Comparison of ENCODE assay signal across 9 cellular contexts in genomic region chr2:239380831-239381708, GRCh38.
DNase-seq lines count a peak whose midpoint lies in the region; ATAC-seq lines count a peak whose summit lies in the region.
"Had no signal": no experiment of that assay in that cellular context is flagged by ENCODE, and none has a peak within 500 bp of the region (broad histone marks: within the 10 kb centered on the region; RNA-seq: fewer than 3 reads in every experiment).

No MANE protein-coding gene starts in this region.

- ATAC-seq in GM18873 (IDR thresholded peaks at IDR 0.05; ENCODE audit: low FRiP score, unreplicated experiment) (peak; percentile 33), HG03159 (IDR thresholded peaks at IDR 0.05; ENCODE audit: unreplicated experiment) (peak; percentile 40)
- ATAC-seq: HCT116 had no signal

- H3K4me3 ChIP-seq in iPS-18c (ENCODE audit: insufficient read depth, low read depth, low read length) = peak overlapping the region; percentile 21; the same call in 1 of the 2 replicates

- H3K9me3 ChIP-seq in iPS-18c (ENCODE audit: control insufficient read depth, insufficient read depth, low read length) = peaks cover 2% of the 10 kb centered on the region

- DNase-seq in activated CD8-positive, alpha-beta memory T cell treated with anti-CD3 and anti-CD28 coated beads, Interleukin-2, amount 50 U/mL, for 4 hours = peak; percentile 67
- DNase-seq in stimulated activated CD8-positive, alpha-beta memory T cell treated with anti-CD3 and anti-CD28 coated beads, Interleukin-2, amount 100 ng/mL, for 1 hour (ENCODE audit: low read depth in 2 of 2) = peak; percentile 27 to 43
- DNase-seq in NCI-H2081 (lab: John Stamatoyannopoulos, UW) (no peak), HPDE6-E6E7 (ENCODE audit: extremely low spot score) (no peak), NCI-H446 treated with DMSO at 0.1 percent for 48 hours (lab: John Stamatoyannopoulos, UW) (no peak)

Comparison
In these comparisons a context has a peak if more than half of its experiments do, and no peak if none do; other contexts are left out.
1. DNase-seq: peak in activated CD8-positive, alpha-beta memory T cell treated with anti-CD3 and anti-CD28 coated beads, Interleukin-2, amount 50 U/mL, for 4 hours (single experiment) and stimulated activated CD8-positive, alpha-beta memory T cell treated with anti-CD3 and anti-CD28 coated beads, Interleukin-2, amount 100 ng/mL, for 1 hour (2 of 2); none in NCI-H2081 (0 of 2), HPDE6-E6E7 (single experiment) and NCI-H446 treated with DMSO at 0.1 percent for 48 hours (single experiment).